Comparison of ENCODE assay signal across 8 cellular contexts in the genomic region with DNA sequence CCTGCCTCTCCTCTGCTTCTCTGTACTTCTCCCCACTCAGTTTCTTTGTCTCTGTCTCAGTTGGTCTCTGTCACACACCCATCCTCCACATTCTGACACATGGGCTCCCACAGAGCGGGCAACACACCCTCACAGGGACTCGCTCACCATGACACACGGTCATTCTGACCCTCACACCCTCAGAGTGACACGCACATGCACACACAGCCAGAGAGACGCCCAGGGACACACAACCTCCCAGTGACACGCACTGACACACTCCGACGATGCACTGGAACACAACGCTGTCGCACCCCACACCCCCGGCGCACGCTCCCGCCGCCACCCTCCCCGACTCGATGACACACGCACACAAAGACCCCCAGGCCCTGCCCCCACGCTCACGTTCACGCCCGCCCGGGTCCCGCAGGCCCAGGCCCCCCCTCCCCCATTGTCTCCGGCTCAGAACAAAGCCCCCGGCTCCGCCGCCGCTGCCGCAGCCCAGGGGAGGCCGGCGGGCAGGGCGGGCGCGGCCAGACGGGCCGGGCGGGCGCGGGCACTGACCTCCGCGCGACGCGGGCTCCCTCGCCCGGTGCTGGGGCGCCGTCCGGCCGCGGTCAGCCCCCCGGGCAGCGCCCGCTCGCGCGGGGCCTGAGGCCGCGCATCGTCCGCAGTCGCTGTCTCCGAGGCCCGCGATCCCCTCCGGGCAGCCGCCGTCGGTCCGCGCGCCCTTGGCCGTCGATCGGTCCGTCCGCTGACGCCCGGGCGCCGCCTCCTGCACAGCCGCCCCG. TPM values are rescaled to one million over a fixed set of nuclear protein-coding genes. Genes with fewer than 3 reads are reported as not detected.
DNase-seq lines count a peak whose midpoint lies in the region; ATAC-seq and TF ChIP-seq lines count a peak whose summit lies in the region.

No MANE protein-coding gene starts in this region.

- no peak overlapping the region for H3K27ac ChIP-seq in RWPE2 (ENCODE audit: poor library complexity, severe bottlenecking)
- peak overlapping the region; percentile 72 for H3K27ac ChIP-seq in endodermal cell (ENCODE audit: low read depth, low read length)
- peak overlapping the region; percentile 93 for H3K27ac ChIP-seq in neural cell (ENCODE audit: low read length)
- no peak overlapping the region for H3K27ac ChIP-seq in PC-3 (ENCODE audit: low read length)

- H3K27me3 ChIP-seq in BE2C = peaks cover 6% of the 10 kb centered on the region
- H3K27me3 ChIP-seq in RWPE2 (ENCODE audit: insufficient read depth, poor library complexity, severe bottlenecking) = peaks cover 47% of the 10 kb centered on the region
- H3K27me3 ChIP-seq in endodermal cell (ENCODE audit: control insufficient read depth, insufficient read depth, low read length, poor library complexity, severe bottlenecking) = peaks cover 17% of the 10 kb centered on the region
- H3K27me3 ChIP-seq in neural cell (ENCODE audit: insufficient read depth, low read depth, low read length) = no peaks in the 10 kb centered on the region
- H3K27me3 ChIP-seq in PC-3 (ENCODE audit: low read length) = peaks cover 49% of the 10 kb centered on the region

- H3K4me1 ChIP-seq in BE2C = no peaks in the 10 kb centered on the region
- no peaks in the 10 kb centered on the region for H3K4me1 ChIP-seq in RWPE2 (ENCODE audit: insufficient read depth, poor library complexity, severe bottlenecking)
- H3K4me1 ChIP-seq in endodermal cell (ENCODE audit: control insufficient read depth, insufficient read depth, low read length) = no peaks in the 10 kb centered on the region
- no peaks in the 10 kb centered on the region; the same call in 1 of the 2 replicates for H3K4me1 ChIP-seq in PC-3 (ENCODE audit: insufficient read depth, low read length)

- H3K4me3 ChIP-seq in BE2C (ENCODE audit: low read depth, low read length) (peak overlapping the region; percentile 19; the same call in 1 of the 2 replicates), RWPE2 (ENCODE audit: severe bottlenecking) (peak overlapping the region; percentile 17), endodermal cell (ENCODE audit: low read length) (peak overlapping the region; percentile 82), neural cell (ENCODE audit: low read length) (peak overlapping the region; percentile 84), PC-3 (ENCODE audit: low read length) (no peak overlapping the region)

- H3K9ac ChIP-seq in endodermal cell (ENCODE audit: extremely low read depth, low read length, poor library complexity, severe bottlenecking) = peak overlapping the region; percentile 59
- peak overlapping the region; percentile 97 for H3K9ac ChIP-seq in neural cell (ENCODE audit: low read length)
- H3K9ac ChIP-seq in PC-3 (ENCODE audit: low read length) = no peak overlapping the region

- no peak overlapping the region for H3K27ac Mint-ChIP-seq in endodermal cell

- H3K79me2 ChIP-seq in neural cell (replicated peaks; ENCODE audit: insufficient read depth, low read length) = peaks cover 61% of the 10 kb centered on the region
- H3K79me2 ChIP-seq in PC-3 (ENCODE audit: low read length) = no peaks in the 10 kb centered on the region

- intact Hi-C loops in PC-3 (cut with micrococcal nuclease) = no loop called here

- H3K36me3 ChIP-seq in BE2C (no peaks in the 10 kb centered on the region), RWPE2 (ENCODE audit: low read depth) (no peaks in the 10 kb centered on the region), endodermal cell (ENCODE audit: control insufficient read depth, insufficient read depth, low read length) (no peaks in the 10 kb centered on the region), neural cell (ENCODE audit: insufficient read depth, low read length) (no peaks in the 10 kb centered on the region), PC-3 (ENCODE audit: low read depth, low read length) (no peaks in the 10 kb centered on the region)

- peaks cover 19% of the 10 kb centered on the region for H3K27me3 Mint-ChIP-seq in endodermal cell (ENCODE audit: insufficient read depth)

- BruUV-seq in PC-3 (replicated peaks; lab: Mats Ljungman, UMichigan) = no TSS peak

- 4 to 7% methylated on average over 6 to 76 of the region's 84 CpGs for WGBS in endodermal cell (ENCODE audit: insufficient coverage in 1 of 2, insufficient read length in 1 of 2), 2 experiments

- ATAC-seq in RWPE2 (ENCODE audit: low read depth) (no peak), PC-3 (no peak), HG02870 (IDR thresholded peaks at IDR 0.05; ENCODE audit: unreplicated experiment) (no peak)

- H3K4me1 Mint-ChIP-seq in endodermal cell = no peaks in the 10 kb centered on the region

- H3K4me3 Mint-ChIP-seq in endodermal cell = peak overlapping the region; percentile 60

- peak; percentile 47 for TF ChIP-seq EP300 in neural cell (conservative IDR thresholded peaks at IDR 0.05; ENCODE audit: poor library complexity, severe bottlenecking)

- H2AFZ ChIP-seq in neural cell (ENCODE audit: low read depth, low read length) (no peak overlapping the region), PC-3 (ENCODE audit: low read length) (no peak overlapping the region)

- no peaks in the 10 kb centered on the region for H3F3A ChIP-seq in neural cell (ENCODE audit: insufficient read depth, low read length, poor library complexity, severe bottlenecking)
- H3F3A ChIP-seq in PC-3 (ENCODE audit: low read length, unreplicated experiment) = no peaks in the 10 kb centered on the region

- peaks cover 2% of the 10 kb centered on the region for H4K20me1 ChIP-seq in neural cell (ENCODE audit: insufficient read depth)
- H4K20me1 ChIP-seq in PC-3 (ENCODE audit: low read length) = no peaks in the 10 kb centered on the region

- TF ChIP-seq RAD21 in neural cell (conservative IDR thresholded peaks at IDR 0.05) = no peak

- H3K4me2 ChIP-seq in neural cell (ENCODE audit: low read length) = peak overlapping the region; percentile 43
- H3K4me2 ChIP-seq in PC-3 (ENCODE audit: low read length) = no peak overlapping the region

- no peaks in the 10 kb centered on the region for H3K9me2 ChIP-seq in neural cell (ENCODE audit: insufficient read depth, low read length)
- no peaks in the 10 kb centered on the region for H3K9me2 ChIP-seq in PC-3 (replicated peaks; ENCODE audit: low read length)

- H3K9me3 ChIP-seq in BE2C (no peaks in the 10 kb centered on the region), RWPE2 (ENCODE audit: severe bottlenecking) (no peaks in the 10 kb centered on the region), endodermal cell (ENCODE audit: control insufficient read depth, low read length) (no peaks in the 10 kb centered on the region), neural cell (ENCODE audit: low read length) (no peaks in the 10 kb centered on the region), PC-3 (ENCODE audit: low read length) (no peaks in the 10 kb centered on the region)

- CTCF ChIA-PET in PC-3 (lab: Charles Lee) = no interaction called here

- H3K36me3 Mint-ChIP-seq in endodermal cell (ENCODE audit: low read depth) = no peaks in the 10 kb centered on the region

- H3K9me3 Mint-ChIP-seq in endodermal cell = no peaks in the 10 kb centered on the region

- no peak for TF ChIP-seq CTCF in BE2C (IDR thresholded peaks at IDR 0.05; ENCODE audit: low read depth, low read length)
- no peak for TF ChIP-seq CTCF in RWPE2 (IDR thresholded peaks at IDR 0.05; ENCODE audit: poor library complexity, severe bottlenecking)
- TF ChIP-seq CTCF in endodermal cell (conservative IDR thresholded peaks at IDR 0.05) = no peak
- no peak for TF ChIP-seq CTCF in neural cell (IDR thresholded peaks at IDR 0.05; ENCODE audit: poor library complexity, severe bottlenecking)
- no peak for TF ChIP-seq CTCF in PC-3 (conservative IDR thresholded peaks at IDR 0.05; ENCODE audit: low read depth, low read length)

- peak; percentile 12 for DNase-seq in BE2C
- DNase-seq in RWPE2 (ENCODE audit: low spot score) = no peak
- peak; percentile 64 for DNase-seq in endodermal cell
- no peak for DNase-seq in PC-3
- no peak for DNase-seq in NOMO-1 treated with dmso at 0.1 percent for 144 hours (lab: John Stamatoyannopoulos, UW; ENCODE audit: unreplicated experiment)
- DNase-seq in dedifferentiated amniotic fluid mesenchymal stem cell (ENCODE audit: extremely low spot score) = no peak

- POLR2A ChIA-PET in PC-3 (lab: Charles Lee; ENCODE audit: unreplicated experiment) = no interaction called here

TF ChIP-seq in neural cell, 6 proteins besides CTCF, POLR2A, EP300 and RAD21 (continues in another document):
- TF ChIP-seq TAF1 (IDR thresholded peaks at IDR 0.05; ENCODE audit: low read depth) (peak; percentile 87), MXI1 (conservative IDR thresholded peaks at IDR 0.05; ENCODE audit: poor library complexity, severe bottlenecking) (peak; percentile 72), EZH2 (IDR thresholded peaks at IDR 0.05; ENCODE audit: borderline replicate concordance, insufficient read depth, low read length, poor library complexity, severe bottlenecking) (no peak), POLR2AphosphoS5 (IDR thresholded peaks at IDR 0.05) (peak; percentile 92)

RNA-seq across cellular contexts. Expression of a gene that starts 0.4 kb away (rescaled TPM):
- 9.6 TPM for polyA plus RNA-seq in BE2C (2012; ENCODE audit: insufficient read depth, insufficient read length, low read depth)
- total RNA-seq in endodermal cell (10 to 100 TPM; 13.7 to 14.3 TPM), PC-3 (2014; rRNA removed) (under 0.01 TPM in 1 of 2 replicates, not detected in the other)
- polyA plus RNA-seq in endodermal cell (2013, experiment 1 of 2) = 34.9 TPM
- 34.2 TPM for polyA plus RNA-seq in endodermal cell (2013, experiment 2 of 2)
- polyA plus RNA-seq in neural cell = 30.1 and 42.4 TPM in 2 replicates
- polyA minus RNA-seq in neural cell = 113 and 126 TPM in 2 replicates

RNA-seq across cellular contexts. Expression of a gene that starts 27.9 kb away (rescaled TPM):
- polyA plus RNA-seq in BE2C (2012; ENCODE audit: insufficient read depth, insufficient read length, low read depth) = 106 TPM
- total RNA-seq in endodermal cell = 10 to 100 TPM; 57.6 to 72.6 TPM
- polyA plus RNA-seq in endodermal cell (2013, experiment 1 of 2) = 41.0 TPM
- polyA plus RNA-seq in endodermal cell (2013, experiment 2 of 2) = 40.0 TPM
- polyA plus RNA-seq in neural cell = 23.0 and 28.3 TPM in 2 replicates
- polyA minus RNA-seq in neural cell = 21.1 and 23.4 TPM in 2 replicates
- total RNA-seq in PC-3 (2014; rRNA removed) = 72.5 and 78.1 TPM in 2 replicates

RNA-seq across cellular contexts. Expression of a gene that starts 36.0 kb away (rescaled TPM):
- polyA plus RNA-seq in BE2C (2012; ENCODE audit: insufficient read depth, insufficient read length, low read depth) = 27.2 TPM
- 10 to 100 TPM; 68.3 to 71.0 TPM for total RNA-seq in endodermal cell
- polyA plus RNA-seq in endodermal cell (2013, experiment 1 of 2) = 52.5 TPM
- 41.0 TPM for polyA plus RNA-seq in endodermal cell (2013, experiment 2 of 2)
- polyA plus RNA-seq in neural cell = 3.8 and 5.3 TPM in 2 replicates
- polyA minus RNA-seq in neural cell = 9.3 and 17.4 TPM in 2 replicates
- 21.6 and 48.3 TPM in 2 replicates for total RNA-seq in PC-3 (2014; rRNA removed)

RNA-seq across cellular contexts. Expression of a gene that starts 43.2 kb away (rescaled TPM):
- polyA plus RNA-seq in BE2C (2012; ENCODE audit: insufficient read depth, insufficient read length, low read depth) = 218 TPM
- total RNA-seq in endodermal cell (100 to 1,000 TPM; 168 to 202 TPM), PC-3 (2014; rRNA removed) (102 and 128 TPM in 2 replicates)
- 248 TPM for polyA plus RNA-seq in endodermal cell (2013, experiment 1 of 2)
- 238 TPM for polyA plus RNA-seq in endodermal cell (2013, experiment 2 of 2)
- polyA plus RNA-seq in neural cell = 30.9 and 39.7 TPM in 2 replicates
- polyA minus RNA-seq in neural cell = 16.2 and 20.0 TPM in 2 replicates

RNA-seq across cellular contexts. Expression of a gene that starts 51.6 kb away (rescaled TPM):
- polyA plus RNA-seq in BE2C (2012; ENCODE audit: insufficient read depth, insufficient read length, low read depth) = 155 TPM
- total RNA-seq in endodermal cell (100 to 1,000 TPM; 125 to 136 TPM), PC-3 (2014; rRNA removed) (73.0 and 73.9 TPM in 2 replicates)
- 117 TPM for polyA plus RNA-seq in endodermal cell (2013, experiment 1 of 2)
- polyA plus RNA-seq in endodermal cell (2013, experiment 2 of 2) = 112 TPM
- 68.8 and 81.3 TPM in 2 replicates for polyA plus RNA-seq in neural cell
- 32.6 and 37.7 TPM in 2 replicates for polyA minus RNA-seq in neural cell

Comparison
In these comparisons a context has a peak if more than half of its experiments do, and no peak if none do; other contexts are left out.
1. DNase-seq: peak in BE2C (single experiment) and endodermal cell (single experiment); none in RWPE2 (single experiment), PC-3 (single experiment), NOMO-1 treated with dmso at 0.1 percent for 144 hours (single experiment) and dedifferentiated amniotic fluid mesenchymal stem cell (single experiment).
2. H3K27ac ChIP-seq: peak in endodermal cell (single experiment) and neural cell (single experiment); none in RWPE2 (single experiment) and PC-3 (single experiment).
3. RNA of a gene that starts 0.4 kb away (total RNA-seq): 13.7 to 14.3 TPM in endodermal cell; under 0.01 TPM in PC-3; every median in the first group is over 10 times any median in the second.